8 cellular contexts compared by ENCODE assay signal in genomic region chr2:120251863-120252206, GRCh38. TPM values are rescaled to one million over a fixed set of nuclear protein-coding genes. Genes with fewer than 3 reads are reported as not detected.
DNase-seq lines count a peak whose midpoint lies in the region; ATAC-seq, FAIRE-seq and TF ChIP-seq lines count a peak whose summit lies in the region.

No MANE protein-coding gene starts in this region.

- TF ChIP-seq RAD21 in A549 (conservative IDR thresholded peaks at IDR 0.05 in 1 of 2, IDR thresholded peaks at IDR 0.05 in 1 of 2), result no peak

- TF ChIP-seq CTCF in A549 (IDR thresholded peaks at IDR 0.05) (no peak), brain microvascular endothelial cell (IDR thresholded peaks at IDR 0.05; ENCODE audit: low read depth, low read length, missing control alignments) (no peak)

- H3K4me1 ChIP-seq in A549 (peaks cover 11% of the 10 kb centered on the region), HUES48 (ENCODE audit: control insufficient read depth, insufficient read depth, low read length) (peaks cover 20% of the 10 kb centered on the region)

- POLR2A ChIA-PET in A549 (lab: Yijun Ruan, JAX), result interaction anchor here (0.6 to 1.3 kb wide), 7 partner anchors 12 to 573 kb away, joined by 3 to 15 read pairs (median 3); partner anchors contain the start of genes TMEM177 and TMEM185B

- H3K4me3 ChIP-seq in A549 (peak overlapping the region; percentile 79), HUES48 (ENCODE audit: low read depth, low read length) (peak overlapping the region; percentile 77), brain microvascular endothelial cell (ENCODE audit: low read depth, low read length) (peak overlapping the region; percentile 82)

- H3K4me2 ChIP-seq in A549, result peak overlapping the region; percentile 93

- no peak overlapping the region for H3K9ac ChIP-seq in HUES48 (ENCODE audit: low read depth, low read length)

- H3K36me3 ChIP-seq in HUES48 (ENCODE audit: control insufficient read depth, insufficient read depth, low read length), result no peaks in the 10 kb centered on the region
- H3K36me3 ChIP-seq in brain microvascular endothelial cell (replicated peaks), result no peaks in the 10 kb centered on the region

- H3K27me3 ChIP-seq in HUES48 (ENCODE audit: control insufficient read depth, insufficient read depth, low read length) (peaks cover 56% of the 10 kb centered on the region), brain microvascular endothelial cell (replicated peaks) (no peaks in the 10 kb centered on the region)

- in situ Hi-C loops in brain microvascular endothelial cell (cut with HindIII; ENCODE audit: low pct_ligation_motif_present, low sequenced_read_pairs), result no loop called here

- H3K27ac ChIP-seq in A549, result peak overlapping the region; percentile 69 to 98; a peak in 5 of 6 replicates
- no peak overlapping the region for H3K27ac ChIP-seq in HUES48 (ENCODE audit: low read depth, low read length)
- H3K27ac ChIP-seq in brain microvascular endothelial cell, result no peak overlapping the region

- no peak for DNase-seq in A549 (ENCODE audit: low read depth in 1 of 2, low spot score in 1 of 2)
- no peak for DNase-seq in brain microvascular endothelial cell
- peak; percentile 21 for DNase-seq in midbrain (lab: John Stamatoyannopoulos, UW)
- no peak for DNase-seq in NCI-H82 (lab: John Stamatoyannopoulos, UW)
- no peak for DNase-seq in stimulated activated CD8-positive, alpha-beta memory T cell treated with anti-CD3 and anti-CD28 coated beads, Interleukin-4, amount 100 ng/mL, for 48 hours
- no peak for DNase-seq in anterior cingulate cortex (lab: John Stamatoyannopoulos, UW)
- DNase-seq in DMS 273 (lab: John Stamatoyannopoulos, UW; ENCODE audit: unreplicated experiment), result no peak

- H3K9me3 ChIP-seq in A549, result no peaks in the 10 kb centered on the region
- H3K9me3 ChIP-seq in HUES48 (ENCODE audit: control insufficient read depth, insufficient read depth, low read length), result no peaks in the 10 kb centered on the region

- CTCF ChIA-PET in A549 (lab: Yijun Ruan, JAX), result interaction anchor here (1.0 to 3.6 kb wide), 9 partner anchors 12 to 499 kb away, joined by 3 to 23 read pairs (median 4); no protein-coding TSS in a partner anchor

- TF ChIP-seq EP300 in A549 (IDR thresholded peaks at IDR 0.05), result no peak

- 50% methylated on average over 6 of the region's 6 CpGs for WGBS in A549 (ENCODE audit: missing lambda C conversion rate)

- no peak for ATAC-seq in A549

- no peak for TF ChIP-seq POLR2A in A549 (IDR thresholded peaks at IDR 0.05; ENCODE audit: low read length)

- no peak for FAIRE-seq in A549 (lab: Jason Lieb, UNC)

TF ChIP-seq in A549, 52 proteins besides CTCF, POLR2A, EP300 and RAD21:
- TF ChIP-seq TFCP2L1 (CRISPR knock-in tag; IDR thresholded peaks at IDR 0.05) (no peak), RCOR1 (IDR thresholded peaks at IDR 0.05; ENCODE audit: low read depth, low read length) (no peak), MAZ (IDR thresholded peaks at IDR 0.05; ENCODE audit: borderline replicate concordance, low read depth, low read length) (no peak), CBX2 (IDR thresholded peaks at IDR 0.05; ENCODE audit: borderline replicate concordance, low read depth) (no peak)

RNA-seq across cellular contexts. Expression of gene RALB, which starts 0.8 kb away (rescaled TPM):
- 65.9 and 72.9 TPM in 2 replicates for polyA plus RNA-seq in A549 (2011; rRNA removed)
- 33.6 and 34.3 TPM in 2 replicates for polyA plus RNA-seq in A549 (2012; cell fraction: cytosol; rRNA removed)
- 10.4 and 19.1 TPM in 2 replicates for polyA plus RNA-seq in A549 (2012; cell fraction: nucleus; rRNA removed)
- polyA plus RNA-seq in A549 (2017; fragmentation: RNase III; extraction: RNeasy Plus Mini Kit Qiagen cat#74134 plus additional on column Dnase treatment), result 71.5 to 77.4 TPM (median 76.5 TPM) in 3 replicates
- polyA minus RNA-seq in A549 (2011; rRNA and poly(A)+ RNA removed), result 21.5 and 22.6 TPM in 2 replicates

RNA-seq across cellular contexts. Expression of gene TMEM185B, which starts 28.6 kb away (rescaled TPM):
- polyA plus RNA-seq in A549 (2011; rRNA removed) (41.8 and 48.5 TPM in 2 replicates), A549 (2017; fragmentation: RNase III; extraction: RNeasy Plus Mini Kit Qiagen cat#74134 plus additional on column Dnase treatment) (28.7 to 31.5 TPM (median 30.3 TPM) in 3 replicates)
- polyA plus RNA-seq in A549 (2012; cell fraction: cytosol; rRNA removed), result 45.8 and 58.0 TPM in 2 replicates
- 57.3 and 71.9 TPM in 2 replicates for polyA plus RNA-seq in A549 (2012; cell fraction: nucleus; rRNA removed)
- 24.1 and 30.9 TPM in 2 replicates for polyA minus RNA-seq in A549 (2011; rRNA and poly(A)+ RNA removed)

Comparison
In these comparisons a context has a peak if more than half of its experiments do, and no peak if none do; other contexts are left out.
1. H3K27ac ChIP-seq: peak in A549 (2 of 2); none in HUES48 (single experiment) and brain microvascular endothelial cell (single experiment).
2. Peak in every context shown above with its lines, with median percentiles within 50 percentile points of each other: H3K4me3 ChIP-seq.